1 cellular context compared by ENCODE assay signal in the genomic region with DNA sequence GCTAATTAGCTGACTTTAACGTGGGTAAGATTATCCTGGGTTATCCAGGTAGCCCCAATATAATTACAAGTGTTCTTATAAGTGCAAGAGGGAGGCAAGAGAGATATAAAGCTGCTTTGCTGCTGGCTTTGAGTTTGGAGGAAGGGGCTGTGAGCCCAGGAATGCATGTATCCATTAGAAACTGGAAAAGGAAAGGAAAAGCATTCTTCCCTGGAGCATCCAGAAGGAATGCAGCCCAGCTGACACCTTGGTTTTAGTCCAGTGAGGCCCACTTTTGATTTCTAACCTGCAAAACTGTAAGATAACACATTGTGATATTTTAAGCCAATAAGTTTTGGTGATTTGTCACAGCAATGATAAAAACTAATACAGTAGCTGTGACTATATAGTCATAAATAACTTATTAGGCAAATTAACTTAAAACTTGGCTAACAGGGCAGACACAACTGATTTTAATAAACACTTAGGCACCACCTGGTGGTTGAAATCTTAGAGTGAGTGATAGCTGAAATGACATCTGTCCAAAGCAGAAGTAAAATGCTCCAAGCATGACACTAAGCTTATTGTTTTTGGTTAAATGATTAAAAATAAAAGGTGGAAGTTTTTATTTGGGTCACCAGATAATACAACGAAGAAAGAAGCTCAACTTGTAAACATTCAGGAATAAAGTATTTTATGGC.
TF ChIP-seq lines count a peak whose summit lies in the region.

No MANE protein-coding gene starts in this region.

TF ChIP-seq in endothelial cell of umbilical vein, 7 proteins besides CTCF, POLR2A, EP300 and RAD21:
- no peak for TF ChIP-seq EZH2 (IDR thresholded peaks at IDR 0.05; ENCODE audit: borderline replicate concordance, low read depth, low read length, severe bottlenecking)
- no peak for TF ChIP-seq MYC (IDR thresholded peaks at IDR 0.05; ENCODE audit: low read depth, low read length)
- no peak for TF ChIP-seq JUN (IDR thresholded peaks at IDR 0.05; ENCODE audit: borderline replicate concordance, insufficient read depth, insufficient read length, low read depth)
- TF ChIP-seq GATA2 (IDR thresholded peaks at IDR 0.05; ENCODE audit: insufficient read depth, insufficient read length, low read depth, low read length), result no peak
- TF ChIP-seq POLR2AphosphoS5 (IDR thresholded peaks at IDR 0.05; ENCODE audit: insufficient read depth, low read depth, low read length), result no peak
- TF ChIP-seq, protein P1, sequence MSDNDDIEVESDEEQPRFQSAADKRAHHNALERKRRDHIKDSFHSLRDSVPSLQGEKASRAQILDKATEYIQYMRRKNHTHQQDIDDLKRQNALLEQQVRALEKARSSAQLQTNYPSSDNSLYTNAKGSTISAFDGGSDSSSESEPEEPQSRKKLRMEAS (IDR thresholded peaks at IDR 0.05; ENCODE audit: insufficient read depth, insufficient read length), result no peak
- no peak for TF ChIP-seq FOS (IDR thresholded peaks at IDR 0.05; ENCODE audit: borderline replicate concordance, insufficient read depth, low read length)
